ENCODE assay signal across 8 cellular contexts in the genomic region with DNA sequence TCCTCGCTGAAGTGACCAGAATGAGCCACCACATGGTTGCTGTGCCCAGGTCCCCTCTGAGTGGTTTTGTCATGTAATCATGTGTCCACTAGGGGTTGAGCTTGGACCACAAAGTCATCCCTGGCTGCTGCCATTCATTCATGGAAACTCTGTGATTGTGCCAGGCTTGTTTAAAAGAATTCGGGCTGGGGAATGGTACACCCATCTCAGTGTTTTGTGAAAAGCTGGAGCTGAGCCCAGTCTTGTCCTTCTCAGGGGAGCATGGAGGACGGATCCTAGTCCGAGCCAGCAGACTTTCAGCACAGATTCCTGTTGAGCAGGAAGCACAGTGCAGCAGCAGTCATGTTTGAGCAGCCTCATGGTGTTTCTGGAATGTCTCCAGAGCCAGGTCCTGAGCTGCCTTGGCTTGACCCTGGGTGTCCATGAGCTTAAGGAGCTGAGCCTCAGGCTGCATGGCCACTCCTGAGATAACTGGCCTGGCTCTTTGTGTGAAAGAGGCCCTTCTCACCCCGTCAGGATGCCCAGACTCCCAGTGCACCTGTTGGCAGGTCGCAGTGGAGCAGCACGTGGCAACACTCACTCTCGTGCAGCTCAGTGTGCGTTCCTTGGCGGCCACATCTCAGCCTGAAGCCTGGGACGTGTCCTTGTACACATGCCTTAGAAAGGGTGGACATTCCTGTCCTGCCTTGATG.
DNase-seq lines count a peak whose midpoint lies in the region; ATAC-seq, FAIRE-seq and TF ChIP-seq lines count a peak whose summit lies in the region.

No MANE protein-coding gene starts in this region.

- H3K4me3 ChIP-seq in osteoblast (ENCODE audit: insufficient read depth, low read length), result no peak overlapping the region

- no peaks in the 10 kb centered on the region for H3K36me3 Mint-ChIP-seq in activated naive CD4-positive, alpha-beta T cell treated with anti-CD3 and anti-CD28 coated beads, Interleukin-2, amount 50 U/mL, for 72 hours

- H3K79me2 ChIP-seq in osteoblast (ENCODE audit: insufficient read depth, low read length), result no peaks in the 10 kb centered on the region

- no peak for DNase-seq in activated naive CD4-positive, alpha-beta T cell treated with anti-CD3 and anti-CD28 coated beads, Interleukin-2, amount 50 U/mL, for 72 hours (ENCODE audit: low spot score in 2 of 2)
- no peak for DNase-seq in activated naive CD4-positive, alpha-beta T cell treated with anti-CD3 and anti-CD28 coated beads, Interleukin-2, amount 50 U/mL, for 16 hours
- DNase-seq in NCI-H1694 (lab: John Stamatoyannopoulos, UW) (peak; percentile 41), frontal cortex (ENCODE audit: low spot score in 2 of 2) (peak; percentile 58), osteoblast (ENCODE audit: insufficient read length, low spot score, missing footprints) (peak; percentile 90), GF-D8 (lab: John Stamatoyannopoulos, UW) (no peak)

- H3K27me3 ChIP-seq in osteoblast (ENCODE audit: insufficient read depth, low read length), result no peaks in the 10 kb centered on the region

- H4K20me1 ChIP-seq in osteoblast (ENCODE audit: insufficient read depth, low read length), result no peaks in the 10 kb centered on the region

- ATAC-seq in activated naive CD4-positive, alpha-beta T cell treated with anti-CD3 and anti-CD28 coated beads, Interleukin-2, amount 50 U/mL, for 72 hours, result peak; percentile 34 to 48
- no peak for ATAC-seq in GM19455 (IDR thresholded peaks at IDR 0.05; ENCODE audit: unreplicated experiment)

- no peak overlapping the region for H3K4me2 ChIP-seq in osteoblast (ENCODE audit: insufficient read depth, low read length)

- H2AFZ ChIP-seq in osteoblast (ENCODE audit: low read length), result no peak overlapping the region

- peak overlapping the region; percentile 60 for H3K27ac ChIP-seq in osteoblast (ENCODE audit: low read depth, low read length)

- FAIRE-seq in TTC549 (lab: Jason Lieb, UNC), result peak; percentile 93
- no peak for FAIRE-seq in frontal cortex (lab: Jason Lieb, UNC)

- TF ChIP-seq CTCF in osteoblast (IDR thresholded peaks at IDR 0.05; ENCODE audit: extremely low read depth, low read depth, low read length), result peak; percentile 80

- peaks cover 64% of the 10 kb centered on the region for H3K4me1 ChIP-seq in osteoblast (ENCODE audit: insufficient read depth, low read length)

- no peak overlapping the region for H3K27ac Mint-ChIP-seq in activated naive CD4-positive, alpha-beta T cell treated with anti-CD3 and anti-CD28 coated beads, Interleukin-2, amount 50 U/mL, for 72 hours

- no peaks in the 10 kb centered on the region for H3K9me3 Mint-ChIP-seq in activated naive CD4-positive, alpha-beta T cell treated with anti-CD3 and anti-CD28 coated beads, Interleukin-2, amount 50 U/mL, for 72 hours

- no peaks in the 10 kb centered on the region for H3K36me3 ChIP-seq in osteoblast (ENCODE audit: insufficient read depth, low read length)

- H3K9me3 ChIP-seq in osteoblast (ENCODE audit: low read depth, low read length), result no peaks in the 10 kb centered on the region

Comparison
In these comparisons a context has a peak if more than half of its experiments do, and no peak if none do; other contexts are left out.
1. DNase-seq: peak in NCI-H1694 (single experiment), frontal cortex (2 of 2) and osteoblast (single experiment); none in activated naive CD4-positive, alpha-beta T cell treated with anti-CD3 and anti-CD28 coated beads, Interleukin-2, amount 50 U/mL, for 72 hours (0 of 2), activated naive CD4-positive, alpha-beta T cell treated with anti-CD3 and anti-CD28 coated beads, Interleukin-2, amount 50 U/mL, for 16 hours (single experiment) and GF-D8 (single experiment).